24 cellular contexts compared by ENCODE assay signal in the genomic region with DNA sequence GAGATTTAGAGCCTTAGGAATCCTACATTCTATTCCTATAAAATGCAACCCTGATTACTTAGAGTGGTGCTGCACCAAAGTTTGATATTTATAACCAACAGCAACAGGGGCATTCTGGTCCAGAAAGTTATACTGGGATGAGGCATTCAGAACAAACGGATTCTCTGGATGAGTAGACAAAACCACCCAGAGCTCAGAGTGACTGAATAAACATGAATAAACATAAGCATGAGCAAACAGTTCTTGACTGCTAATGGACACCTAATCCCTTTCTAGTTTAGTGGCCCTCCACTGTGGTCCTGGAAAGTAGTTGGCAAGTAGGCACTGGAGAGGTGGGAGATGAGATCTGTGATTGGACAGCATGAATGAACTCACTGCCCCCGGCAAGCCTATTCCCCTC. TPM values are rescaled to one million over a fixed set of nuclear protein-coding genes. Genes with fewer than 3 reads are reported as not detected.
DNase-seq lines count a peak whose midpoint lies in the region; ATAC-seq and TF ChIP-seq lines count a peak whose summit lies in the region.
"Had no signal": no experiment of that assay in that cellular context is flagged by ENCODE, and none has a peak within 500 bp of the region (broad histone marks: within the 10 kb centered on the region; RNA-seq: fewer than 3 reads in every experiment).

No MANE protein-coding gene starts in this region.

- no peak for ATAC-seq in HG03039 (IDR thresholded peaks at IDR 0.05; ENCODE audit: unreplicated experiment)
- ATAC-seq in effector memory CD8-positive, alpha-beta T cell (replicated peaks) = no peak
- ATAC-seq: GM23338 had no signal

- H3K9me3 ChIP-seq in mammary epithelial cell (replicated peaks; ENCODE audit: insufficient read depth, low read length) = peaks cover 3% of the 10 kb centered on the region

- H3K4me2 ChIP-seq in mammary epithelial cell (ENCODE audit: insufficient read depth, low read depth, low read length) = no peak overlapping the region
- H3K4me2 ChIP-seq: GM23338 had no signal

- DNase-seq in HFFc6 = no peak
- DNase-seq in NCI-H2196 treated with DMSO at 0.1 percent for 48 hours (lab: John Stamatoyannopoulos, UW; ENCODE audit: unreplicated experiment) = peak; percentile 25
- DNase-seq in astrocyte of the hippocampus (ENCODE audit: low read depth, low spot score) = peak; percentile 23
- peak; percentile 49 for DNase-seq in renal cortical epithelial cell (ENCODE audit: low read depth)
- no peak for DNase-seq in effector memory CD8-positive, alpha-beta T cell
- DNase-seq in mammary epithelial cell = no peak
- DNase-seq: activated CD4-positive, alpha-beta T cell treated with anti-CD3 and anti-CD28 coated beads for 1 hour; activated T-cell treated with anti-CD3 and anti-CD28 coated beads, Interleukin-2, amount 50 U/mL, for 48 hours; AML-193; anterior cingulate cortex; CD4-positive, alpha-beta memory T cell; cortex of kidney; DMS79; endodermal cell; Kasumi-1; NCI-H2081; T-helper 1 cell had no signal

- H3K27ac Mint-ChIP-seq in HFFc6 = peak overlapping the region; percentile 33; the same call in 1 of the 2 replicates
- H3K27ac Mint-ChIP-seq in effector memory CD8-positive, alpha-beta T cell = peak overlapping the region in 1 of 2 donors; percentile 1
- H3K27ac Mint-ChIP-seq: activated naive CD4-positive, alpha-beta T cell treated with anti-CD3 and anti-CD28 coated beads, Interleukin-2, amount 50 U/mL, for 24 hours; endodermal cell; GM23338 had no signal

- dilution Hi-C loops in mammary epithelial cell (cut with HindIII; ENCODE audit: low sequenced_read_pairs) = no loop called here

- H3K79me2 ChIP-seq in mammary epithelial cell (ENCODE audit: insufficient read depth, low read length) = peaks cover 82% of the 10 kb centered on the region

- H3K36me3 Mint-ChIP-seq in HFFc6 (ENCODE audit: low read depth) = peaks cover 35% of the 10 kb centered on the region
- H3K36me3 Mint-ChIP-seq in effector memory CD8-positive, alpha-beta T cell (ENCODE audit: insufficient read depth) = peaks cover 23% of the 10 kb centered on the region

- TF ChIP-seq CTCF in HFFc6 (IDR thresholded peaks at IDR 0.05) (no peak), mammary epithelial cell (conservative IDR thresholded peaks at IDR 0.05 in 1 of 2, IDR thresholded peaks at IDR 0.05 in 1 of 2; ENCODE audit: extremely low read depth in 1 of 2, insufficient read depth in 1 of 2, low read depth in 1 of 2, low read length in 2 of 2) (no peak)

- no peak overlapping the region for H3K4me3 ChIP-seq in mammary epithelial cell (replicated peaks in 1 of 3; ENCODE audit: insufficient read depth in 1 of 3, low read depth in 2 of 3, low read length in 3 of 3)
- H3K4me3 ChIP-seq: cardiac muscle cell, esophagus muscularis mucosa, GM23338, tibial nerve had no signal

- H3K4me1 Mint-ChIP-seq in HFFc6 (ENCODE audit: low read depth) = peaks cover 33% of the 10 kb centered on the region
- peaks cover 22 to 27% of the 10 kb centered on the region in 2 donors for H3K4me1 Mint-ChIP-seq in effector memory CD8-positive, alpha-beta T cell (ENCODE audit: low read depth in 2 of 2)

- H3K36me3 ChIP-seq in mammary epithelial cell (ENCODE audit: insufficient read depth, low read length) = peaks cover 6% of the 10 kb centered on the region
- H3K36me3 ChIP-seq: cardiac muscle cell had no signal

- no peak overlapping the region for H2AFZ ChIP-seq in mammary epithelial cell (ENCODE audit: low read depth, low read length)
- H2AFZ ChIP-seq: GM23338, parathyroid adenoma had no signal

- H3K9ac ChIP-seq in mammary epithelial cell (ENCODE audit: insufficient read depth, low read length) = no peak overlapping the region
- H3K9ac ChIP-seq: parathyroid adenoma had no signal

- no peak overlapping the region for H3K4me3 Mint-ChIP-seq in HFFc6
- no peak overlapping the region for H3K4me3 Mint-ChIP-seq in effector memory CD8-positive, alpha-beta T cell
- H3K4me3 Mint-ChIP-seq: activated naive CD4-positive, alpha-beta T cell treated with anti-CD3 and anti-CD28 coated beads, Interleukin-2, amount 50 U/mL, for 24 hours; CD4-positive, alpha-beta memory T cell; endodermal cell; GM23338 had no signal

- intact Hi-C loops in mammary epithelial cell (cut with micrococcal nuclease) = no loop called here

- 78% methylated on average over 2 of the region's 2 CpGs for WGBS in mammary epithelial cell (ENCODE audit: low coverage, missing lambda C conversion rate)

- H4K20me1 ChIP-seq in mammary epithelial cell (ENCODE audit: insufficient read depth, low read length) = no peaks in the 10 kb centered on the region

- CTCF ChIA-PET in mammary epithelial cell (lab: Charles Lee; ENCODE audit: low non-redundant PET) = no interaction called here

- H3K9me3 Mint-ChIP-seq in HFFc6 = peaks cover 16% of the 10 kb centered on the region
- H3K9me3 Mint-ChIP-seq in effector memory CD8-positive, alpha-beta T cell = peaks cover 0 to 6% of the 10 kb centered on the region in 2 donors

- no peaks in the 10 kb centered on the region for H3K27me3 ChIP-seq in mammary epithelial cell (ENCODE audit: insufficient read depth, low read length)
- H3K27me3 ChIP-seq: cardiac muscle cell, esophagus muscularis mucosa, tibial nerve had no signal

- no TSS peak for BruUV-seq in mammary epithelial cell (replicated peaks; lab: Mats Ljungman, UMichigan)

- H3K27ac ChIP-seq in mammary epithelial cell (ENCODE audit: insufficient read depth, low read depth, low read length) = no peak overlapping the region
- H3K27ac ChIP-seq: cardiac muscle cell, esophagus muscularis mucosa, parathyroid adenoma, tibial nerve had no signal

- no peaks in the 10 kb centered on the region for H3K27me3 Mint-ChIP-seq in HFFc6 (ENCODE audit: insufficient read depth)
- H3K27me3 Mint-ChIP-seq in effector memory CD8-positive, alpha-beta T cell = no peaks in the 10 kb centered on the region
- H3K27me3 Mint-ChIP-seq: activated naive CD4-positive, alpha-beta T cell treated with anti-CD3 and anti-CD28 coated beads, Interleukin-2, amount 50 U/mL, for 24 hours; CD4-positive, alpha-beta memory T cell had no signal

- H3K4me1 ChIP-seq in mammary epithelial cell (ENCODE audit: insufficient read depth, low read length) = no peaks in the 10 kb centered on the region
- H3K4me1 ChIP-seq: parathyroid adenoma had no signal

- in situ Hi-C loops in mammary epithelial cell (cut with MboI; ENCODE audit: low sequenced_read_pairs in 2 of 2) = no loop called here

RNA-seq across cellular contexts. Expression of a gene that starts 11.9 kb away (rescaled TPM):
- 10 to 100 TPM; 11.8 to 17.9 (median 14.1) TPM for total RNA-seq in HFFc6 (2021; fragmentation: NEBNext Ultra II Directional; extraction: Animal tissue kit (Norgen Biotek cat#: 25700))
- total RNA-seq in renal cortical epithelial cell (14.4 and 20.6 TPM in 2 replicates), mammary epithelial cell (10 to 100 TPM; 18.0 to 24.3 TPM)
- 20.4 TPM for polyA plus RNA-seq in mammary epithelial cell
- 25.5 TPM for polyA minus RNA-seq in mammary epithelial cell

RNA-seq across cellular contexts. Expression of a gene that starts 12.2 kb away (rescaled TPM):
- total RNA-seq in HFFc6 (2021; fragmentation: NEBNext Ultra II Directional; extraction: Animal tissue kit (Norgen Biotek cat#: 25700)) = 10 to 100 TPM; 15.9 to 20.2 (median 19.2) TPM
- 10.1 and 21.3 TPM in 2 replicates for total RNA-seq in renal cortical epithelial cell
- 10 to 100 TPM; 18.3 to 32.7 TPM for total RNA-seq in mammary epithelial cell
- 17.0 TPM for polyA plus RNA-seq in mammary epithelial cell
- 25.0 TPM for polyA minus RNA-seq in mammary epithelial cell

Comparison
In these comparisons a context has a peak if more than half of its experiments do, and no peak if none do; other contexts are left out.
1. DNase-seq: peak in NCI-H2196 treated with DMSO at 0.1 percent for 48 hours (single experiment), astrocyte of the hippocampus (single experiment) and renal cortical epithelial cell (single experiment); none in HFFc6 (single experiment), effector memory CD8-positive, alpha-beta T cell (0 of 3) and mammary epithelial cell (single experiment).